8 cellular contexts compared by ENCODE assay signal in the genomic region with DNA sequence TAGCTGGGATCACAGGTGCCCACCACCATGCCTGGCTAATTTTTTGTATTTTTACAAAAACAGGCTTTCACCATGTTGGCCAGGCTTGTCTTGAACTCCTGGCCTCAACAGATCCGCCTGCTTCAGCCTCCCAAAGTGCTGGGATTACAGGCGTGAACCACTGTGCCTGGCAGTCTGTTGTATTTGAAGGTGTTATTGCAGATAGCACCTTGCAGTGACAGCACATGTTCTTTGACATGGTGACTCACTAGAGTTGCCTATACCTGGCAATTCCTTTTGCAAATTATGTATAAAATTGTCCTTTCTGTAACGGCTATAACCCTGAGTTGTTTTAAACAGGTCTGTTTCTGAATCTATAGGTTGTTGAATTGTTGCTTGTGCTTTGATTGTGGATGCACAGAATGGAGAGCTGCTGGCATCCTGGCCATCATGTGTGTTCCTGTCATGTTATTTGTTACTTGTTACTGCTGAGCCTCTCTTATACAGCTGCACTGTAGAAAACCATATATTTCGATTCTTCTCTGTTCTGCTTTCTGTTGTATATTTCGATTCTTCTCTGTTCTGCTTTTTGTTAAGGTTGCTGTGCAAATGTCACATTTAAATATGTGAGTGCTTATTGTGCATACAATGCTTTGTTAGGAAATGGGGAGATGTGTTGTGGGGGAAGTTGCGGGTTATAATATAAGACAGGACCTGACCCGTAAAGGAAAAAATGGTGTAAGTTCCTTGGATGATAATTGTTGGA. TPM values are rescaled to one million over a fixed set of nuclear protein-coding genes. Genes with fewer than 3 reads are reported as not detected.
DNase-seq lines count a peak whose midpoint lies in the region; ATAC-seq, FAIRE-seq and TF ChIP-seq lines count a peak whose summit lies in the region.

No MANE protein-coding gene starts in this region.

- H3K9me3 ChIP-seq in Loucy (ENCODE audit: insufficient read depth, low read depth, low read length) (no peaks in the 10 kb centered on the region), right atrium auricular region (no peaks in the 10 kb centered on the region)

- peak; percentile 65 for ATAC-seq in GM21526 (IDR thresholded peaks at IDR 0.05; ENCODE audit: low FRiP score, unreplicated experiment)

- H3K9me2 ChIP-seq in Loucy (replicated peaks; ENCODE audit: low read depth, low read length): no peaks in the 10 kb centered on the region

- peak overlapping the region; percentile 51 for H3K9ac ChIP-seq in Loucy (ENCODE audit: low read depth, low read length, poor library complexity, severe bottlenecking)

- H2AFZ ChIP-seq in Loucy (ENCODE audit: low read length): no peak overlapping the region

- peak; percentile 77 for FAIRE-seq in GM12892 (lab: Jason Lieb, UNC)

- no peak for TF ChIP-seq CTCF in Loucy (conservative IDR thresholded peaks at IDR 0.05; ENCODE audit: low read length)
- no peak for TF ChIP-seq CTCF in right atrium auricular region (IDR thresholded peaks at IDR 0.05)

- H3F3A ChIP-seq in Loucy (ENCODE audit: low read depth): no peaks in the 10 kb centered on the region

- H3K4me3 ChIP-seq in Loucy (ENCODE audit: low read length, poor library complexity, severe bottlenecking) (peak overlapping the region; percentile 88), right atrium auricular region (no peak overlapping the region)

- H3K79me2 ChIP-seq in Loucy (ENCODE audit: insufficient read depth, low read length): peaks cover 99% of the 10 kb centered on the region

- H3K27ac ChIP-seq in epithelial cell of prostate (peak overlapping the region; percentile 82), right atrium auricular region (no peak overlapping the region)

- no peak for TF ChIP-seq POLR2A in GM12892 (IDR thresholded peaks at IDR 0.05; ENCODE audit: low read depth, low read length)

- H4K20me1 ChIP-seq in Loucy (ENCODE audit: insufficient read depth, low read length, poor library complexity, severe bottlenecking): peaks cover 91% of the 10 kb centered on the region

- peaks cover 58% of the 10 kb centered on the region; the same call in 1 of the 2 replicates for H3K36me3 ChIP-seq in Loucy (ENCODE audit: insufficient read depth, low read length)
- H3K36me3 ChIP-seq in right atrium auricular region: peaks cover 7% of the 10 kb centered on the region

- DNase-seq in GM12892 (ENCODE audit: insufficient read length): no peak
- DNase-seq in epithelial cell of prostate (ENCODE audit: low read depth, low spot score): no peak
- no peak for DNase-seq in cerebellar nuclear complex (lab: John Stamatoyannopoulos, UW)
- no peak for DNase-seq in NCI-H2196 (lab: John Stamatoyannopoulos, UW; ENCODE audit: unreplicated experiment)
- DNase-seq in amygdala (lab: John Stamatoyannopoulos, UW): no peak
- DNase-seq in right atrium auricular region (ENCODE audit: low spot score): no peak

- no peaks in the 10 kb centered on the region for H3K27me3 ChIP-seq in Loucy (ENCODE audit: insufficient read depth, low read length, poor library complexity, severe bottlenecking)
- no peaks in the 10 kb centered on the region for H3K27me3 ChIP-seq in right atrium auricular region

- peak overlapping the region; percentile 93 for H3K4me2 ChIP-seq in Loucy (ENCODE audit: low read depth, low read length, poor library complexity, severe bottlenecking)

- H3K4me1 ChIP-seq in Loucy (ENCODE audit: insufficient read depth, low read length, poor library complexity, severe bottlenecking): peaks cover 29% of the 10 kb centered on the region
- H3K4me1 ChIP-seq in right atrium auricular region: peaks cover 0 to 44% of the 10 kb centered on the region in 2 donors

RNA-seq across cellular contexts. Expression of a gene that starts 8.1 kb away (rescaled TPM):
- polyA plus RNA-seq in GM12892 (2012; ENCODE audit: missing spikeins): 86.4 TPM
- total RNA-seq in right atrium auricular region: 10 to 100 TPM; 50.8 to 54.0 TPM

RNA-seq across cellular contexts. Expression of a gene that starts 37.3 kb away (rescaled TPM):
- 1.2 TPM for polyA plus RNA-seq in GM12892 (2012; ENCODE audit: missing spikeins)
- 1 to 10 TPM in 1 of 2 donors, under 1 TPM in 1; 0.48 to 3.0 TPM for total RNA-seq in right atrium auricular region
